9 cellular contexts compared by ENCODE assay signal in the genomic region with DNA sequence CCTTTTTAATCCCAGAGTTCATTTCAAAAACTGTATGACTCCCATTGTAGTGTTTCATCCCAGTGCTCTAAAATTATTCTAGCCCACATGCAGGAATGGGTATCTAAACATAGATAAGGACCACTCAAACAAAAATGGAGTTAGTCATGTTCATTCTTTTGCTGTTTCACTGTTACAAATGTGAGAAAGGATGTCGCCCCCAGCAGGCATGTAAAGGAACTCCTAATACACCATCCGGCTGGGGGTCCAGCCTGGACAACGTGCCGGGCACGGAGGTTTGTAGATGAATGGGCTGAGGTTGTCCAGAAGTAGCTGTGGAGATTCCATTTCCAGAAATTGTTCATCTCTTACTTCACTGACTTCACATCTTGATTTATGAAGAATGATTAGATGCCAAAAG.
DNase-seq lines count a peak whose midpoint lies in the region; ATAC-seq and TF ChIP-seq lines count a peak whose summit lies in the region.
"Had no signal": no experiment of that assay in that cellular context is flagged by ENCODE, and none has a peak within 500 bp of the region (broad histone marks: within the 10 kb centered on the region; RNA-seq: fewer than 3 reads in every experiment).

No MANE protein-coding gene starts in this region.

- no peaks in the 10 kb centered on the region for H3K36me3 ChIP-seq in SJCRH30

- no peak overlapping the region for H3K4me3 ChIP-seq in AG10803 (ENCODE audit: low read length)
- H3K4me3 ChIP-seq in SJCRH30 = no peak overlapping the region
- no peak overlapping the region for H3K4me3 ChIP-seq in foreskin fibroblast (ENCODE audit: low read depth in 1 of 2, low read length in 2 of 2)

- no peaks in the 10 kb centered on the region for H3K27me3 ChIP-seq in SJCRH30

- no peak overlapping the region for H3K27ac ChIP-seq in SJCRH30

- H3K9me3 ChIP-seq in SJCRH30 (replicated peaks) = no peaks in the 10 kb centered on the region

- DNase-seq in AG10803 (ENCODE audit: low read depth) = no peak
- peak; percentile 11 to 28 for DNase-seq in SJCRH30
- peak in 1 of 2 donors; percentile 12 for DNase-seq in foreskin fibroblast
- DNase-seq in GOT3 (lab: John Stamatoyannopoulos, UW) = no peak
- DNase-seq in DMS79 (lab: John Stamatoyannopoulos, UW) = no peak
- no peak for DNase-seq in NCI-H128 (lab: John Stamatoyannopoulos, UW; ENCODE audit: unreplicated experiment)
- DNase-seq: activated T-cell treated with anti-CD3 and anti-CD28 coated beads, Interleukin-2, amount 50 U/mL, for 48 hours had no signal

- TF ChIP-seq CTCF in AG10803 (conservative IDR thresholded peaks at IDR 0.05; ENCODE audit: low read length) = peak; percentile 22; the same call in 1 of the 2 replicates
- peak; percentile 48; the same call in 2 of the 3 replicates for TF ChIP-seq CTCF in GM12872 (IDR thresholded peaks at IDR 0.05; ENCODE audit: insufficient read depth, low read depth, low read length)
- TF ChIP-seq CTCF in foreskin fibroblast (IDR thresholded peaks at IDR 0.05; ENCODE audit: low read depth, low read length) = peak; percentile 16

- no peak for ATAC-seq in HG02623 (IDR thresholded peaks at IDR 0.05; ENCODE audit: unreplicated experiment)

- H3K4me1 ChIP-seq in SJCRH30 = no peaks in the 10 kb centered on the region

Comparison
In these comparisons a context has a peak if more than half of its experiments do, and no peak if none do; other contexts are left out.
1. DNase-seq: peak in SJCRH30 (2 of 2); none in AG10803 (single experiment), GOT3 (single experiment), DMS79 (single experiment) and NCI-H128 (single experiment).
2. Peak in every context shown above with its lines, with median percentiles within 50 percentile points of each other: CTCF ChIP-seq.